Comparison of ENCODE assay signal across 13 cellular contexts in the genomic region with DNA sequence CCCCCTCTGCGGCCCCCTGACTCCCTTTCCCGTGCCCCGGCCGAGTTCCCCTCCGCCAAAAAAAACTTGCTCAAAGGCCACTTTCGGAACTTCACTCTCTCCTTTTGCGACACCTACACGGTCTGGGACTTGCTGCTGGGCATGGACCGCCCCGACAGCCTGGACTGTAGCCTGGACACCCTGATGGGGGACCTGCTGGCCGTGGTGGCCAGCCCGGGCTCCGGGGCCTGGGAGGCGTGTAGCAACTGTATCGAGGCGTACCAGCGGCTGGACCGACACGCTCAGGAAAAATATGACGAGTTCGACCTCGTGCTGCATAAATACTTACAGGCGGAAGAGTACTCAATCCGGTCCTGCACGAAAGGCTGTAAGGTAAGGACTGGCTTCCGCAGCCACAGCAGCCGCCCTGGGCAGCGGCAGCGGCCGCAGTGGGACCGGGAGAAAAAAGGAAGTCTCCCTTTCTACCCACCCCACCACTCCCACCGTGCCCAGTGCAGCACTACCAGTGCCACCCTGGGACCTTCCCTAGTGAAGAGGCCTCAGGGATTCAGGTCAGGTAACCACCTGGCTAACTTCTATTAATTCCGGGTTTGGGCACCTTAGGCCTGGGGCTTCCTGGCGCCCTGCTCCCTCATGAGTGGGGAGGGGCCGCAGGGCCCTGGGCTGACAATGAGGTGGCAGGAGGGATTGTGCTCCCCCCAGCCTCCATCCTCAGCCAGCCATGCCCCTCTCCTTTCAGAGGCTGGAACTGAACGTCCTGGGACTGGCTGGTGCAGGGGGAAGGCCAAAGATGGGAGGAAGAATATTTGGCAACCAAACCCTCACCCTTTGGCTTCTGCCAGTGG. TPM values are rescaled to one million over a fixed set of nuclear protein-coding genes. Genes with fewer than 3 reads are reported as not detected.
DNase-seq lines count a peak whose midpoint lies in the region; ATAC-seq and TF ChIP-seq lines count a peak whose summit lies in the region.
"Had no signal": no experiment of that assay in that cellular context is flagged by ENCODE, and none has a peak within 500 bp of the region (broad histone marks: within the 10 kb centered on the region; RNA-seq: fewer than 3 reads in every experiment).

No MANE protein-coding gene starts in this region.

- no peak overlapping the region for H3K27ac Mint-ChIP-seq in T-helper 1 cell treated with Interleukin-12 subunit alpha and Interleukin-12 subunit beta and Interleukin-4 antibody, amounts not matched to agents 30 μg/mL and 1 μg/mL, for 36 hours
- H3K27ac Mint-ChIP-seq in activated B cell treated with CpG ODN at 0.5 μM for 24 hours: no peak overlapping the region
- H3K27ac Mint-ChIP-seq in osteocyte (ENCODE audit: unreplicated experiment): no peak overlapping the region
- no peak overlapping the region for H3K27ac Mint-ChIP-seq in natural killer cell

- no peaks in the 10 kb centered on the region for H3K9me3 Mint-ChIP-seq in T-helper 1 cell treated with Interleukin-12 subunit alpha and Interleukin-12 subunit beta and Interleukin-4 antibody, amounts not matched to agents 30 μg/mL and 1 μg/mL, for 36 hours
- H3K9me3 Mint-ChIP-seq in activated B cell treated with CpG ODN at 0.5 μM for 24 hours (no peaks in the 10 kb centered on the region), osteocyte (ENCODE audit: unreplicated experiment) (peaks cover 3% of the 10 kb centered on the region), natural killer cell (no peaks in the 10 kb centered on the region)

- H3K9me3 ChIP-seq in heart right ventricle: no peaks in the 10 kb centered on the region
- H3K9me3 ChIP-seq: esophagus squamous epithelium had no signal

- H3K4me1 ChIP-seq in heart right ventricle: peaks cover 0 to 4% (median 0%) of the 10 kb centered on the region in 9 donors

- intact Hi-C loops in activated B cell treated with CpG ODN at 0.5 μM for 24 hours (cut with micrococcal nuclease) (no loop called here), heart right ventricle (cut with DNase I) (no loop called here), natural killer cell (cut with micrococcal nuclease) (no loop called here)

- POLR2A ChIA-PET in activated B cell treated with CpG ODN at 0.5 μM for 24 hours (lab: Charles Lee): no interaction called here

- peak overlapping the region; percentile 48 for H3K4me3 Mint-ChIP-seq in T-helper 1 cell treated with Interleukin-12 subunit alpha and Interleukin-12 subunit beta and Interleukin-4 antibody, amounts not matched to agents 30 μg/mL and 1 μg/mL, for 36 hours
- H3K4me3 Mint-ChIP-seq in activated B cell treated with CpG ODN at 0.5 μM for 24 hours (peak overlapping the region; percentile 19), osteocyte (ENCODE audit: unreplicated experiment) (no peak overlapping the region), natural killer cell (no peak overlapping the region)

- no peak for ATAC-seq in activated B cell treated with CpG ODN at 0.5 μM for 24 hours (ENCODE audit: low read depth)
- ATAC-seq in heart right ventricle: peak in 2 of 8 donors; percentile 31 to 63
- no peak for ATAC-seq in natural killer cell
- no peak for ATAC-seq in HG02870 (IDR thresholded peaks at IDR 0.05; ENCODE audit: unreplicated experiment)

- H3K4me1 Mint-ChIP-seq in T-helper 1 cell treated with Interleukin-12 subunit alpha and Interleukin-12 subunit beta and Interleukin-4 antibody, amounts not matched to agents 30 μg/mL and 1 μg/mL, for 36 hours (ENCODE audit: low read depth): no peaks in the 10 kb centered on the region
- H3K4me1 Mint-ChIP-seq in activated B cell treated with CpG ODN at 0.5 μM for 24 hours (peaks cover 6% of the 10 kb centered on the region), osteocyte (ENCODE audit: unreplicated experiment) (peaks cover 5% of the 10 kb centered on the region), natural killer cell (no peaks in the 10 kb centered on the region)

- no peak for DNase-seq in T-helper 1 cell
- DNase-seq in activated B cell treated with CpG ODN at 0.5 μM for 24 hours: no peak
- no peak for DNase-seq in heart right ventricle
- DNase-seq in osteocyte (ENCODE audit: extremely low spot score, unreplicated experiment): peak; percentile 83
- DNase-seq in natural killer cell: no peak
- DNase-seq in stimulated activated CD8-positive, alpha-beta memory T cell treated with anti-CD3 and anti-CD28 coated beads, Interleukin-4, amount 100 ng/mL, for 48 hours: no peak
- DNase-seq: amygdala, esophagus squamous epithelium, GF-D8, kidney had no signal

- no peaks in the 10 kb centered on the region for H3K36me3 Mint-ChIP-seq in T-helper 1 cell treated with Interleukin-12 subunit alpha and Interleukin-12 subunit beta and Interleukin-4 antibody, amounts not matched to agents 30 μg/mL and 1 μg/mL, for 36 hours (ENCODE audit: low read depth)
- H3K36me3 Mint-ChIP-seq in activated B cell treated with CpG ODN at 0.5 μM for 24 hours (ENCODE audit: low read depth) (no peaks in the 10 kb centered on the region), osteocyte (ENCODE audit: unreplicated experiment) (no peaks in the 10 kb centered on the region), natural killer cell (no peaks in the 10 kb centered on the region)

- peak overlapping the region in 3 of 10 donors; percentile 13 to 40 (median 37) for H3K27ac ChIP-seq in heart right ventricle
- H3K27ac ChIP-seq: esophagus squamous epithelium had no signal

- CTCF ChIA-PET in activated B cell treated with CpG ODN at 0.5 μM for 24 hours (lab: Charles Lee): no interaction called here

- H3K4me3 ChIP-seq in heart right ventricle: peak overlapping the region in 9 of 10 donors; percentile 7 to 57 (median 50)

- peaks cover 0 to 52% (median 0%) of the 10 kb centered on the region in 7 donors for H3K27me3 ChIP-seq in heart right ventricle

- no peaks in the 10 kb centered on the region for H3K36me3 ChIP-seq in heart right ventricle
- H3K36me3 ChIP-seq: esophagus squamous epithelium had no signal

- peaks cover 31% of the 10 kb centered on the region for H3K27me3 Mint-ChIP-seq in T-helper 1 cell treated with Interleukin-12 subunit alpha and Interleukin-12 subunit beta and Interleukin-4 antibody, amounts not matched to agents 30 μg/mL and 1 μg/mL, for 36 hours (ENCODE audit: low read depth)
- H3K27me3 Mint-ChIP-seq in activated B cell treated with CpG ODN at 0.5 μM for 24 hours (peaks cover 18% of the 10 kb centered on the region), osteocyte (ENCODE audit: unreplicated experiment) (peaks cover 12% of the 10 kb centered on the region), natural killer cell (ENCODE audit: low read depth in 2 of 2) (peaks cover 12 to 19% of the 10 kb centered on the region in 2 donors)

- 13 to 17% methylated on average over 22 to 36 of the region's 36 CpGs for WGBS in heart right ventricle, 2 donors

- TF ChIP-seq CTCF in activated B cell treated with CpG ODN at 0.5 μM for 24 hours (IDR thresholded peaks at IDR 0.05) (no peak), heart right ventricle (IDR thresholded peaks at IDR 0.05) (no peak), osteocyte (IDR thresholded peaks at IDR 0.05) (no peak), natural killer cell (IDR thresholded peaks at IDR 0.05) (no peak)

RNA-seq across cellular contexts. Expression of gene NALF2, which starts 1.9 kb away (rescaled TPM):
- 0.04 TPM in 1 of 2 replicates, not detected in the other for total RNA-seq in activated B cell treated with CpG ODN at 0.5 μM for 24 hours
- 10 to 100 TPM in 7 of 10 donors, 1 to 10 TPM in 3; 4.5 to 37.6 (median 11.7) TPM for total RNA-seq in heart right ventricle
- polyA plus RNA-seq in heart right ventricle: 10 to 100 TPM in 1 of 2 donors, under 1 TPM in 1; 0.39 to 14.5 TPM
- total RNA-seq in osteocyte: not detected in 2 replicates
- not detected for total RNA-seq in natural killer cell
- total RNA-seq: LHCN-M2 had no signal

Comparison
In these comparisons a context has a peak if more than half of its experiments do, and no peak if none do; other contexts are left out.
1. H3K4me3 Mint-ChIP-seq: peak in T-helper 1 cell treated with Interleukin-12 subunit alpha and Interleukin-12 subunit beta and Interleukin-4 antibody, amounts not matched to agents 30 μg/mL and 1 μg/mL, for 36 hours (single experiment) and activated B cell treated with CpG ODN at 0.5 μM for 24 hours (single experiment); none in osteocyte (single experiment) and natural killer cell (single experiment).